ENCODE assay signal across 1 cellular context in genomic region chr20:62916703-62917476, GRCh38.
A peak's percentile ranks its signal among the peaks of the same experiment; 100 is the strongest.
TF ChIP-seq lines count a peak whose summit lies in the region.

No MANE protein-coding gene starts in this region.

TF ChIP-seq in HepG2, 621 proteins besides CTCF, POLR2A, EP300 and RAD21 (continued from another document and continues in another):
- TF ChIP-seq ZNF44 (CRISPR knock-in tag; IDR thresholded peaks at IDR 0.05): peak; percentile 78; the same call in 1 of the 2 replicates
- no peak for TF ChIP-seq DZIP1 (CRISPR knock-in tag; IDR thresholded peaks at IDR 0.05)
- TF ChIP-seq TCF7 (IDR thresholded peaks at IDR 0.05; ENCODE audit: low read depth): peak; percentile 51; the same call in 1 of the 2 replicates
- no peak for TF ChIP-seq ZNF142 (CRISPR knock-in tag; IDR thresholded peaks at IDR 0.05)
- no peak for TF ChIP-seq TAF15 (IDR thresholded peaks at IDR 0.05; ENCODE audit: low read depth, low read length, poor library complexity, severe bottlenecking)
- TF ChIP-seq ZNF225 (CRISPR knock-in tag; IDR thresholded peaks at IDR 0.05): peak; percentile 55; the same call in 1 of the 2 replicates
- TF ChIP-seq MAZ (IDR thresholded peaks at IDR 0.05; ENCODE audit: borderline replicate concordance, low read depth, low read length): 0 out of 2 replicates have a peak, but pooled peaks have one; percentile 11
- TF ChIP-seq MAZ (CRISPR knock-in tag; IDR thresholded peaks at IDR 0.05; ENCODE audit: low read depth): peak; percentile 85
- TF ChIP-seq ZNF687 (CRISPR knock-in tag; IDR thresholded peaks at IDR 0.05): peak; percentile 91
- TF ChIP-seq PHF5A (CRISPR knock-in tag; IDR thresholded peaks at IDR 0.05; ENCODE audit: low read depth, unreplicated experiment): peak; percentile 92
- peak; percentile 81 for TF ChIP-seq ZFX (CRISPR knock-in tag; IDR thresholded peaks at IDR 0.05; ENCODE audit: low read depth)
- TF ChIP-seq KIAA2018 (CRISPR knock-in tag; IDR thresholded peaks at IDR 0.05; ENCODE audit: borderline replicate concordance): no peak
- TF ChIP-seq ATF1 (CRISPR knock-in tag; IDR thresholded peaks at IDR 0.05): peak; percentile 66; the same call in 1 of the 2 replicates
- TF ChIP-seq AHDC1 (CRISPR knock-in tag; IDR thresholded peaks at IDR 0.05; ENCODE audit: borderline replicate concordance): peak; percentile 90
- TF ChIP-seq FOSL2 (CRISPR knock-in tag; IDR thresholded peaks at IDR 0.05): peak; percentile 90
- TF ChIP-seq NRL (CRISPR knock-in tag; IDR thresholded peaks at IDR 0.05; ENCODE audit: borderline replicate concordance): no peak; the same call in 1 of the 2 replicates
